8 cellular contexts compared by ENCODE assay signal in genomic region chr18:59971144-59971543, GRCh38.
DNase-seq lines count a peak whose midpoint lies in the region; ATAC-seq, FAIRE-seq and TF ChIP-seq lines count a peak whose summit lies in the region.
"Not testable (repeated sequence)": the region's sequence is repeated elsewhere in the genome, so short reads cannot be mapped to it uniquely, and the experiment has no call there.

No MANE protein-coding gene starts in this region.

- H3K27me3 Mint-ChIP-seq in natural killer cell (ENCODE audit: low read depth in 2 of 2): peaks cover 15 to 16% of the 10 kb centered on the region in 2 donors

- not testable (repeated sequence) for H3K4me1 Mint-ChIP-seq in natural killer cell

- not testable (repeated sequence) for TF ChIP-seq CTCF in natural killer cell (IDR thresholded peaks at IDR 0.05)

- FAIRE-seq in GM12892 (lab: Jason Lieb, UNC): peak; percentile 46

- not testable (repeated sequence) for H3K4me3 Mint-ChIP-seq in natural killer cell

- not testable (repeated sequence) for H3K36me3 Mint-ChIP-seq in natural killer cell

- H3K27ac Mint-ChIP-seq in natural killer cell: peak overlapping the region in 1 of 2 donors; percentile 22

- H3K9me3 Mint-ChIP-seq in natural killer cell: not testable (repeated sequence)

- not testable (repeated sequence) for DNase-seq in GM12892 (ENCODE audit: insufficient read length); natural killer cell

- ATAC-seq in GM19023 (IDR thresholded peaks at IDR 0.05; ENCODE audit: unreplicated experiment) (peak; percentile 69), GM21381 (IDR thresholded peaks at IDR 0.05; ENCODE audit: unreplicated experiment) (peak; percentile 76), HG02678 (IDR thresholded peaks at IDR 0.05; ENCODE audit: unreplicated experiment) (peak; percentile 84), HG03066 (IDR thresholded peaks at IDR 0.05; ENCODE audit: low read depth, unreplicated experiment) (peak; percentile 70), HG03457 (IDR thresholded peaks at IDR 0.05; ENCODE audit: unreplicated experiment) (peak; percentile 73), natural killer cell (peak in 2 of 3 donors; percentile 39 to 56)
- ATAC-seq in activated CD4-positive, CD25-positive, alpha-beta regulatory T cell treated with anti-CD3 and anti-CD28 coated beads, Interleukin-2, amount 50 U/mL, for 24 hours: peak; percentile 77 to 86

- TF ChIP-seq POLR2A in GM12892 (IDR thresholded peaks at IDR 0.05; ENCODE audit: low read depth, low read length): not testable (repeated sequence)

- intact Hi-C loops in natural killer cell (cut with micrococcal nuclease): not testable (repeated sequence)
